Comparison of ENCODE assay signal across 12 cellular contexts in genomic region chr1:231416896-231417295, GRCh38. TPM values are rescaled to one million over a fixed set of nuclear protein-coding genes. Genes with fewer than 3 reads are reported as not detected.
A peak's percentile ranks its signal among the peaks of the same experiment; 100 is the strongest.
DNase-seq lines count a peak whose midpoint lies in the region; ATAC-seq and TF ChIP-seq lines count a peak whose summit lies in the region.
"Had no signal": no experiment of that assay in that cellular context is flagged by ENCODE, and none has a peak within 500 bp of the region (broad histone marks: within the 10 kb centered on the region; RNA-seq: fewer than 3 reads in every experiment).

No MANE protein-coding gene starts in this region.

- peaks cover 30% of the 10 kb centered on the region for H3K36me3 Mint-ChIP-seq in CD8-positive, alpha-beta T cell
- peaks cover 14% of the 10 kb centered on the region for H3K36me3 Mint-ChIP-seq in MCF 10A (ENCODE audit: insufficient read depth, unreplicated experiment)

- TF ChIP-seq RAD21 in IMR-90 (IDR thresholded peaks at IDR 0.05; ENCODE audit: low read length), result no peak

- H3K36me3 ChIP-seq in CD8-positive, alpha-beta T cell (ENCODE audit: insufficient read depth, low read length), result no peaks in the 10 kb centered on the region
- peaks cover 2% of the 10 kb centered on the region; the same call in 1 of the 2 replicates for H3K36me3 ChIP-seq in IMR-90 (ENCODE audit: control insufficient read depth, insufficient read depth, low read length)
- peaks cover 11% of the 10 kb centered on the region for H3K36me3 ChIP-seq in neutrophil

- peak overlapping the region; percentile 76 for H3K4me2 ChIP-seq in IMR-90 (ENCODE audit: low read depth, low read length)

- peak overlapping the region; percentile 95 for H3K4me3 Mint-ChIP-seq in CD8-positive, alpha-beta T cell
- peak overlapping the region; percentile 82 for H3K4me3 Mint-ChIP-seq in MCF 10A (ENCODE audit: unreplicated experiment)

- no peaks in the 10 kb centered on the region for H3K9me3 Mint-ChIP-seq in CD8-positive, alpha-beta T cell
- no peaks in the 10 kb centered on the region for H3K9me3 Mint-ChIP-seq in MCF 10A (ENCODE audit: unreplicated experiment)

- intact Hi-C loops in CD8-positive, alpha-beta T cell (cut with DNase I, micrococcal nuclease), result loop anchor here in 1 of 2 experiments (5.0 kb wide), 1 partner anchor 185 kb away; no protein-coding TSS in a partner anchor
- intact Hi-C loops in IMR-90 (cut with micrococcal nuclease), result loop anchor here (5.0 kb wide), 1 partner anchor 185 kb away; no protein-coding TSS in a partner anchor
- intact Hi-C loops in MCF 10A (cut with micrococcal nuclease), result no loop called here
- intact Hi-C loops in sciatic nerve (cut with DNase I), result no loop called here

- peaks cover 67% of the 10 kb centered on the region for H3K4me1 ChIP-seq in CD8-positive, alpha-beta T cell (ENCODE audit: insufficient read depth, low read length)
- H3K4me1 ChIP-seq in IMR-90 (ENCODE audit: control insufficient read depth, insufficient read depth, low read length), result peaks cover 7% of the 10 kb centered on the region
- peaks cover 49 to 71% of the 10 kb centered on the region in 2 experiments for H3K4me1 ChIP-seq in neutrophil (ENCODE audit: control insufficient read depth in 1 of 2, insufficient read depth in 1 of 2, low read depth in 1 of 2, low read length in 1 of 2)

- no CpG with 5 or more reads among the region's 1 CpG for WGBS in IMR-90 (ENCODE audit: extremely low coverage in 2 of 2, insufficient read length in 1 of 2), 2 experiments

- H4K20me1 ChIP-seq in IMR-90 (ENCODE audit: insufficient read depth, low read length), result peaks cover 85% of the 10 kb centered on the region

- peaks cover 9% of the 10 kb centered on the region for H3K9me1 ChIP-seq in IMR-90 (ENCODE audit: insufficient read depth, low read length)

- H2BK15ac ChIP-seq in IMR-90 (ENCODE audit: low read depth, low read length), result no peak overlapping the region

- TF ChIP-seq POLR2A in IMR-90 (IDR thresholded peaks at IDR 0.05; ENCODE audit: low read depth, low read length), result no peak

- H4K91ac ChIP-seq in IMR-90 (ENCODE audit: insufficient read depth, low read depth, low read length), result no peak overlapping the region

- ATAC-seq in CD8-positive, alpha-beta T cell, result no peak
- ATAC-seq in IMR-90 (ENCODE audit: low read depth), result no peak
- no peak for ATAC-seq in HG03521 (IDR thresholded peaks at IDR 0.05; ENCODE audit: unreplicated experiment)
- no peak for ATAC-seq in sciatic nerve
- ATAC-seq: foreskin keratinocyte, Panc1 had no signal

- peaks cover 0 to 72% of the 10 kb centered on the region in 2 experiments; a peak in 2 of 4 replicates for H3K79me1 ChIP-seq in IMR-90 (ENCODE audit: low read depth in 1 of 2, low read length in 2 of 2)

- no peak for DNase-seq in CD8-positive, alpha-beta T cell
- DNase-seq in IMR-90, result no peak
- no peak for DNase-seq in MCF 10A (ENCODE audit: unreplicated experiment)
- no peak for DNase-seq in NOMO-1 treated with DMSO at 0.1 percent for 48 hours (lab: John Stamatoyannopoulos, UW; ENCODE audit: unreplicated experiment)
- no peak for DNase-seq in sciatic nerve (ENCODE audit: low spot score)
- DNase-seq in GDM1 (lab: John Stamatoyannopoulos, UW), result no peak
- DNase-seq: foreskin keratinocyte; NCI-H1694; stimulated activated CD4-positive, alpha-beta T cell treated with anti-CD3 and anti-CD28 coated beads, Interleukin-12 subunit alpha, Interleukin-12 subunit beta, amount 100 ng/mL, for 4 hours had no signal

- no peaks in the 10 kb centered on the region for H3K27me3 Mint-ChIP-seq in CD8-positive, alpha-beta T cell (ENCODE audit: low read depth)
- H3K27me3 Mint-ChIP-seq in MCF 10A (ENCODE audit: insufficient read depth, unreplicated experiment), result no peaks in the 10 kb centered on the region

- H3K27me3 ChIP-seq in CD8-positive, alpha-beta T cell (ENCODE audit: insufficient read depth, low read length), result no peaks in the 10 kb centered on the region
- H3K27me3 ChIP-seq in IMR-90 (ENCODE audit: control insufficient read depth, insufficient read depth, low read length), result no peaks in the 10 kb centered on the region
- H3K27me3 ChIP-seq in neutrophil, result no peaks in the 10 kb centered on the region
- H3K27me3 ChIP-seq: foreskin keratinocyte had no signal

- H2BK5ac ChIP-seq in IMR-90 (ENCODE audit: low read depth, low read length, poor library complexity, severe bottlenecking), result no peak overlapping the region

- H2BK20ac ChIP-seq in IMR-90 (ENCODE audit: low read depth, low read length), result no peak overlapping the region

- no peak overlapping the region for H3K18ac ChIP-seq in IMR-90 (ENCODE audit: low read depth, low read length)

- no TSS peak for BruUV-seq in IMR-90 (replicated peaks; lab: Mats Ljungman, UMichigan)
- no TSS peak for BruUV-seq in MCF 10A (replicated peaks; lab: Mats Ljungman, UMichigan)

- H3K9ac ChIP-seq in IMR-90 (ENCODE audit: low read depth, low read length), result no peak overlapping the region

- no peak overlapping the region for H3K4ac ChIP-seq in IMR-90 (ENCODE audit: low read depth, low read length)

- dilution Hi-C loops in IMR-90 (cut with HindIII; ENCODE audit: low sequenced_read_pairs, unreplicated experiment), result no loop called here

- no peaks in the 10 kb centered on the region for H3K9me3 ChIP-seq in CD8-positive, alpha-beta T cell (ENCODE audit: low read length)
- no peaks in the 10 kb centered on the region for H3K9me3 ChIP-seq in IMR-90 (ENCODE audit: control insufficient read depth, insufficient read depth, low read length)
- no peaks in the 10 kb centered on the region for H3K9me3 ChIP-seq in neutrophil

- H2BK120ac ChIP-seq in IMR-90 (ENCODE audit: low read depth, low read length), result no peak overlapping the region

- H3K23ac ChIP-seq in IMR-90 (ENCODE audit: low read depth, low read length), result no peak overlapping the region

- no peak overlapping the region for H3K56ac ChIP-seq in IMR-90 (ENCODE audit: extremely low read depth, insufficient read depth, low read length)

- no peak overlapping the region for H2AK9ac ChIP-seq in IMR-90 (replicated peaks; ENCODE audit: low read depth, low read length, poor library complexity)

- no peak overlapping the region for H2AK5ac ChIP-seq in IMR-90 (ENCODE audit: low read depth, low read length)

- POLR2A ChIA-PET in CD8-positive, alpha-beta T cell (lab: Charles Lee), result no interaction called here
- POLR2A ChIA-PET in IMR-90 (lab: Charles Lee; ENCODE audit: unreplicated experiment) (interaction anchor here (0.6 kb wide), 1 partner anchor 21 kb away, joined by 3 read pairs; no protein-coding TSS in a partner anchor), MCF 10A (lab: Yijun Ruan, JAX) (interaction anchor here (0.9 to 9.9 kb wide), 8 partner anchors 7 to 773 kb away, joined by 3 to 247 read pairs (median 91); partner anchors contain the start of genes EXOC8 and SPRTN)

- in situ Hi-C loops in IMR-90 (cut with MboI; ENCODE audit: low sequenced_read_pairs), result no loop called here

- H4K8ac ChIP-seq in IMR-90 (ENCODE audit: low read depth in 2 of 2, low read length in 2 of 2), result no peak overlapping the region

- H3K14ac ChIP-seq in IMR-90 (replicated peaks; ENCODE audit: low read depth, low read length), result no peak overlapping the region

- no peak overlapping the region for H3K27ac Mint-ChIP-seq in CD8-positive, alpha-beta T cell
- peak overlapping the region; percentile 4 for H3K27ac Mint-ChIP-seq in MCF 10A (ENCODE audit: low read depth, unreplicated experiment)

- TF ChIP-seq CTCF in CD8-positive, alpha-beta T cell (IDR thresholded peaks at IDR 0.05), result no peak
- TF ChIP-seq CTCF in IMR-90 (conservative IDR thresholded peaks at IDR 0.05; ENCODE audit: low read depth, low read length) (no peak), MCF 10A (IDR thresholded peaks at IDR 0.05; ENCODE audit: unreplicated experiment) (no peak), neutrophil (IDR thresholded peaks at IDR 0.05) (no peak)

- no peak overlapping the region for H3K4me3 ChIP-seq in CD8-positive, alpha-beta T cell (ENCODE audit: low read depth, low read length)
- H3K4me3 ChIP-seq in IMR-90 (ENCODE audit: insufficient read depth, low read depth, low read length) (no peak overlapping the region), neutrophil (ENCODE audit: low read depth in 1 of 2, low read length in 1 of 2) (peak overlapping the region; percentile 78 to 83)

- CTCF ChIA-PET in CD8-positive, alpha-beta T cell (lab: Charles Lee), result no interaction called here
- CTCF ChIA-PET in IMR-90 (lab: Yijun Ruan, JAX) (interaction anchor here (1.0 kb wide), 1 partner anchor 82 kb away, joined by 3 read pairs; no protein-coding TSS in a partner anchor), MCF 10A (lab: Yijun Ruan, JAX) (interaction anchor here (0.6 to 1.2 kb wide), 2 partner anchors 36 to 166 kb away, joined by 3 read pairs; no protein-coding TSS in a partner anchor)

- H2AFZ ChIP-seq in IMR-90 (replicated peaks; ENCODE audit: low read length, poor library complexity), result no peak overlapping the region

- H3K27ac ChIP-seq in CD8-positive, alpha-beta T cell (ENCODE audit: low read depth, low read length), result no peak overlapping the region
- no peak overlapping the region for H3K27ac ChIP-seq in IMR-90 (ENCODE audit: insufficient read depth, low read length)
- H3K27ac ChIP-seq in neutrophil, result peak overlapping the region; percentile 92
- H3K27ac ChIP-seq: foreskin keratinocyte had no signal

- no peak overlapping the region for H4K5ac ChIP-seq in IMR-90 (ENCODE audit: low read depth, low read length)

- H3K4me1 Mint-ChIP-seq in CD8-positive, alpha-beta T cell (ENCODE audit: low read depth), result peaks cover 76% of the 10 kb centered on the region
- peaks cover 54% of the 10 kb centered on the region for H3K4me1 Mint-ChIP-seq in MCF 10A (ENCODE audit: insufficient read depth, unreplicated experiment)

TF ChIP-seq in IMR-90, 13 proteins besides CTCF, POLR2A, EP300 and RAD21:
- TF ChIP-seq MAFK (IDR thresholded peaks at IDR 0.05; ENCODE audit: low read depth, low read length) (no peak), CHD1 (IDR thresholded peaks at IDR 0.05; ENCODE audit: low read depth, low read length) (no peak)

RNA-seq across cellular contexts. Expression of gene EGLN1, which starts 5.2 kb away (rescaled TPM):
- total RNA-seq in CD8-positive, alpha-beta T cell, result 10 to 100 TPM in 1 of 2 experiments, 1 to 10 TPM in 1; 8.5 to 12.2 TPM
- total RNA-seq in IMR-90 (2012; rRNA removed), result 26.9 and 66.4 TPM in 2 replicates
- 18.1 and 25.7 TPM in 2 replicates for polyA plus RNA-seq in IMR-90 (2012; rRNA removed)
- 5.9 and 11.1 TPM in 2 replicates for polyA plus RNA-seq in IMR-90 (2012; cell fraction: cytosol; rRNA removed)
- polyA plus RNA-seq in IMR-90 (2012; cell fraction: nucleus; rRNA removed; ENCODE audit: low replicate concordance), result 7.3 and 10.0 TPM in 2 replicates
- total RNA-seq in MCF 10A (2022), result 67.3 and 68.8 TPM in 2 replicates
- total RNA-seq in sciatic nerve, result 45.5 TPM

Comparison
In these comparisons a context has a peak if more than half of its experiments do, and no peak if none do; other contexts are left out.
1. H3K4me3 ChIP-seq: peak in neutrophil (2 of 2); none in CD8-positive, alpha-beta T cell (single experiment) and IMR-90 (single experiment).